ENCODE assay signal across 15 cellular contexts in genomic region chr17:48125829-48126612, GRCh38. TPM values are rescaled to one million over a fixed set of nuclear protein-coding genes. Genes with fewer than 3 reads are reported as not detected.
DNase-seq lines count a peak whose midpoint lies in the region; ATAC-seq lines count a peak whose summit lies in the region.
"Had no signal": no experiment of that assay in that cellular context is flagged by ENCODE, and none has a peak within 500 bp of the region (broad histone marks: within the 10 kb centered on the region; RNA-seq: fewer than 3 reads in every experiment).

No MANE protein-coding gene starts in this region.

- H2BK12ac ChIP-seq in trophoblast cell (ENCODE audit: low read length): no peak overlapping the region

- no peak overlapping the region for H3K14ac ChIP-seq in trophoblast cell (ENCODE audit: low read length)

- no peak overlapping the region for H4K8ac ChIP-seq in trophoblast cell (ENCODE audit: low read depth, low read length)

- no peak overlapping the region for H3K4me3 ChIP-seq in trophoblast cell (ENCODE audit: low read depth, low read length)
- H3K4me3 ChIP-seq: hepatocyte, sigmoid colon, testis had no signal

- H3K4me1 ChIP-seq in trophoblast cell (ENCODE audit: control insufficient read depth in 1 of 2, insufficient read depth in 2 of 2, low read length in 2 of 2): peaks cover 5 to 8% of the 10 kb centered on the region in 2 experiments
- H3K4me1 ChIP-seq: sigmoid colon had no signal

- no peaks in the 10 kb centered on the region for H3K27me3 ChIP-seq in trophoblast cell (ENCODE audit: insufficient read depth, low read length)
- H3K27me3 ChIP-seq: hepatocyte, sigmoid colon, testis had no signal

- peaks cover 17 to 30% of the 10 kb centered on the region in 2 experiments for H3K36me3 ChIP-seq in trophoblast cell (ENCODE audit: control insufficient read depth in 1 of 2, insufficient read depth in 2 of 2, low read length in 2 of 2)

- H3K4me1 Mint-ChIP-seq in dendritic cell treated with granulocyte-macrophage colony-stimulating factor and Interleukin-4, amounts not matched to agents 40 ng/mL and 50 ng/mL, for 4 days (ENCODE audit: low read depth): peaks cover 14% of the 10 kb centered on the region
- H3K4me1 Mint-ChIP-seq in effector memory CD8-positive, alpha-beta T cell (ENCODE audit: low read depth in 2 of 2): no peaks in the 10 kb centered on the region
- H3K4me1 Mint-ChIP-seq: activated naive CD8-positive, alpha-beta T cell treated with anti-CD3 and anti-CD28 coated beads, Interleukin-2, amount 50 U/mL, for 24 hours had no signal

- H3K27ac ChIP-seq in trophoblast cell (ENCODE audit: low read depth, low read length): no peak overlapping the region
- H3K27ac ChIP-seq: hepatocyte, sigmoid colon, testis had no signal

- H3K9me3 Mint-ChIP-seq in dendritic cell treated with granulocyte-macrophage colony-stimulating factor and Interleukin-4, amounts not matched to agents 40 ng/mL and 50 ng/mL, for 4 days: no peaks in the 10 kb centered on the region
- H3K9me3 Mint-ChIP-seq in effector memory CD8-positive, alpha-beta T cell: no peaks in the 10 kb centered on the region
- H3K9me3 Mint-ChIP-seq: activated naive CD8-positive, alpha-beta T cell treated with anti-CD3 and anti-CD28 coated beads, Interleukin-2, amount 50 U/mL, for 24 hours had no signal

- no peak overlapping the region for H2AK5ac ChIP-seq in trophoblast cell (ENCODE audit: low read length)

- H3K4ac ChIP-seq in trophoblast cell (ENCODE audit: low read depth, low read length): no peak overlapping the region

- H2BK120ac ChIP-seq in trophoblast cell (ENCODE audit: insufficient read depth, low read length, poor library complexity): no peak overlapping the region

- H3K36me3 Mint-ChIP-seq in dendritic cell treated with granulocyte-macrophage colony-stimulating factor and Interleukin-4, amounts not matched to agents 40 ng/mL and 50 ng/mL, for 4 days (ENCODE audit: low read depth): peaks cover 63% of the 10 kb centered on the region
- peaks cover 43% of the 10 kb centered on the region for H3K36me3 Mint-ChIP-seq in effector memory CD8-positive, alpha-beta T cell (ENCODE audit: insufficient read depth)

- H3K9ac ChIP-seq in trophoblast cell (ENCODE audit: low read length): no peak overlapping the region

- no peak overlapping the region for H3K18ac ChIP-seq in trophoblast cell (ENCODE audit: low read length)

- DNase-seq in NCI-H82 (lab: John Stamatoyannopoulos, UW) (peak; percentile 74), NCI-H82 treated with DMSO at 0.1 percent for 48 hours (lab: John Stamatoyannopoulos, UW; ENCODE audit: unreplicated experiment) (no peak), NCI-H1436 treated with DMSO at 0.1 percent for 48 hours (lab: John Stamatoyannopoulos, UW) (peak; percentile 48), trophoblast cell (peak in 1 of 2 donors; percentile 18), RKO (ENCODE audit: low spot score) (no peak)
- DNase-seq in activated CD4-positive, alpha-beta T cell treated with anti-CD3 and anti-CD28 coated beads, Interleukin-2, amount 50 U/mL, for 1 hour: no peak
- DNase-seq in effector memory CD8-positive, alpha-beta T cell: no peak
- DNase-seq: activated naive CD8-positive, alpha-beta T cell treated with anti-CD3 and anti-CD28 coated beads, Interleukin-2, amount 50 U/mL, for 24 hours; cortex of kidney; NCI-H1417 treated with DMSO at 0.1 percent for 48 hours; NCI-H2227 treated with DMSO at 0.1 percent for 48 hours; sigmoid colon; testis had no signal

- H2BK5ac ChIP-seq in trophoblast cell (ENCODE audit: low read depth, low read length, poor library complexity): no peak overlapping the region

- H3K79me1 ChIP-seq in trophoblast cell (ENCODE audit: low read length): no peaks in the 10 kb centered on the region

- H4K91ac ChIP-seq in trophoblast cell (ENCODE audit: low read depth, low read length): no peak overlapping the region

- ATAC-seq in effector memory CD8-positive, alpha-beta T cell (replicated peaks): no peak
- ATAC-seq: activated naive CD8-positive, alpha-beta T cell treated with anti-CD3 and anti-CD28 coated beads, Interleukin-2, amount 50 U/mL, for 24 hours had no signal

- H3K23ac ChIP-seq in trophoblast cell (ENCODE audit: low read length): peak overlapping the region; percentile 29

- H3K79me2 ChIP-seq in trophoblast cell (ENCODE audit: control insufficient read depth, insufficient read depth, low read length, poor library complexity): no peaks in the 10 kb centered on the region
- H3K79me2 ChIP-seq: hepatocyte had no signal

- no peak overlapping the region for H2AFZ ChIP-seq in trophoblast cell (ENCODE audit: insufficient read depth, low read length, poor library complexity)
- H2AFZ ChIP-seq: hepatocyte had no signal

- intact Hi-C loops in dendritic cell treated with granulocyte-macrophage colony-stimulating factor and Interleukin-4, amounts not matched to agents 40 ng/mL and 50 ng/mL, for 4 days (cut with micrococcal nuclease): loop anchor here (5.0 kb wide), 1 partner anchor 34 kb away; no protein-coding TSS in a partner anchor

- no peak overlapping the region for H4K12ac ChIP-seq in trophoblast cell (ENCODE audit: low read depth, low read length)

- no peak overlapping the region for H3K4me3 Mint-ChIP-seq in dendritic cell treated with granulocyte-macrophage colony-stimulating factor and Interleukin-4, amounts not matched to agents 40 ng/mL and 50 ng/mL, for 4 days
- no peak overlapping the region for H3K4me3 Mint-ChIP-seq in effector memory CD8-positive, alpha-beta T cell
- H3K4me3 Mint-ChIP-seq: activated naive CD8-positive, alpha-beta T cell treated with anti-CD3 and anti-CD28 coated beads, Interleukin-2, amount 50 U/mL, for 24 hours had no signal

- no peaks in the 10 kb centered on the region for H3K27me3 Mint-ChIP-seq in dendritic cell treated with granulocyte-macrophage colony-stimulating factor and Interleukin-4, amounts not matched to agents 40 ng/mL and 50 ng/mL, for 4 days
- no peaks in the 10 kb centered on the region for H3K27me3 Mint-ChIP-seq in effector memory CD8-positive, alpha-beta T cell
- H3K27me3 Mint-ChIP-seq: activated naive CD8-positive, alpha-beta T cell treated with anti-CD3 and anti-CD28 coated beads, Interleukin-2, amount 50 U/mL, for 24 hours had no signal

- no CpG with 5 or more reads among the region's 10 CpGs for WGBS in trophoblast cell (ENCODE audit: extremely low coverage, insufficient coverage, insufficient read length)

- peak overlapping the region; percentile 58 for H3K27ac Mint-ChIP-seq in dendritic cell treated with granulocyte-macrophage colony-stimulating factor and Interleukin-4, amounts not matched to agents 40 ng/mL and 50 ng/mL, for 4 days
- peak overlapping the region in 1 of 2 donors; percentile 55 for H3K27ac Mint-ChIP-seq in effector memory CD8-positive, alpha-beta T cell

- H3K9me3 ChIP-seq in trophoblast cell (ENCODE audit: insufficient read depth, low read depth, low read length): no peaks in the 10 kb centered on the region
- H3K9me3 ChIP-seq: sigmoid colon, testis had no signal

- no peak overlapping the region for H3K4me2 ChIP-seq in trophoblast cell (ENCODE audit: low read length)
- H3K4me2 ChIP-seq: hepatocyte had no signal

RNA-seq across cellular contexts. Expression of gene SNX11, which starts 18.5 kb away (rescaled TPM):
- polyA plus RNA-seq in trophoblast cell (2013): 8.8 and 9.5 TPM in 2 replicates

RNA-seq across cellular contexts. Expression of gene CBX1, which starts 24.7 kb away (rescaled TPM):
- polyA plus RNA-seq in trophoblast cell (2013): 82.8 and 87.6 TPM in 2 replicates

Comparison
In these comparisons a context has a peak if more than half of its experiments do, and no peak if none do; other contexts are left out.
1. DNase-seq: peak in NCI-H82 (single experiment) and NCI-H1436 treated with DMSO at 0.1 percent for 48 hours (single experiment); none in NCI-H82 treated with DMSO at 0.1 percent for 48 hours (single experiment), RKO (single experiment), activated CD4-positive, alpha-beta T cell treated with anti-CD3 and anti-CD28 coated beads, Interleukin-2, amount 50 U/mL, for 1 hour (single experiment) and effector memory CD8-positive, alpha-beta T cell (0 of 3).